Comparison of ENCODE assay signal across 26 cellular contexts in genomic region chr12:20268121-20268732, GRCh38.
DNase-seq lines count a peak whose midpoint lies in the region; ATAC-seq and TF ChIP-seq lines count a peak whose summit lies in the region.
"Had no signal": no experiment of that assay in that cellular context is flagged by ENCODE, and none has a peak within 500 bp of the region (broad histone marks: within the 10 kb centered on the region; RNA-seq: fewer than 3 reads in every experiment).

No MANE protein-coding gene starts in this region.

- no peaks in the 10 kb centered on the region for H3K36me3 Mint-ChIP-seq in activated T-cell treated with anti-CD3 and anti-CD28 coated beads, Interleukin-2, amount 50 U/mL, for 24 hours (ENCODE audit: low read depth)
- no peaks in the 10 kb centered on the region for H3K36me3 Mint-ChIP-seq in stimulated activated memory B cell treated with anti-CD40 and anti-IgM and Interleukin-4, amounts not matched to agents 10 μg/mL and 1 μg/mL and 100 μg/mL, for 72 hours
- H3K36me3 Mint-ChIP-seq: CD4-positive, CD25-positive, alpha-beta regulatory T cell; natural killer cell treated with Interleukin-12 subunit alpha and Interleukin-12 subunit beta and Interleukin-15 and Interleukin-18, amount 100 ng/mL, for 72 hours had no signal

- no peak overlapping the region for H2AFZ ChIP-seq in PC-3 (ENCODE audit: low read length)

- H3K9me3 ChIP-seq in PC-3 (ENCODE audit: low read length) (no peaks in the 10 kb centered on the region), adrenal gland (replicated peaks in 1 of 3) (no peaks in the 10 kb centered on the region), vagina (no peaks in the 10 kb centered on the region)
- H3K9me3 ChIP-seq: HAP-1, SJCRH30, tibial nerve had no signal

- no peaks in the 10 kb centered on the region for H3K36me3 ChIP-seq in PC-3 (ENCODE audit: low read depth, low read length)
- no peaks in the 10 kb centered on the region for H3K36me3 ChIP-seq in adrenal gland (replicated peaks in 1 of 2)
- H3K36me3 ChIP-seq in vagina, result no peaks in the 10 kb centered on the region
- H3K36me3 ChIP-seq: HAP-1, SJCRH30, tibial nerve had no signal

- H3K4me3 Mint-ChIP-seq in activated T-cell treated with anti-CD3 and anti-CD28 coated beads, Interleukin-2, amount 50 U/mL, for 24 hours, result no peak overlapping the region
- no peak overlapping the region for H3K4me3 Mint-ChIP-seq in stimulated activated memory B cell treated with anti-CD40 and anti-IgM and Interleukin-4, amounts not matched to agents 10 μg/mL and 1 μg/mL and 100 μg/mL, for 72 hours
- H3K4me3 Mint-ChIP-seq: activated CD4-positive, alpha-beta T cell treated with anti-CD3 and anti-CD28 coated beads, Interleukin-2, amount 10 ng/mL, durations not matched to agents 7 days and 5 days; CD4-positive, CD25-positive, alpha-beta regulatory T cell; central memory CD8-positive, alpha-beta T cell; natural killer cell treated with Interleukin-12 subunit alpha and Interleukin-12 subunit beta and Interleukin-15 and Interleukin-18, amount 100 ng/mL, for 72 hours; T-helper 17 cell had no signal

- 82 to 87% (median 83%) methylated on average over 6 of the region's 6 CpGs for WGBS in adrenal gland, 4 donors

- no peaks in the 10 kb centered on the region for H3F3A ChIP-seq in PC-3 (ENCODE audit: low read length, unreplicated experiment)

- TF ChIP-seq CTCF in PC-3 (conservative IDR thresholded peaks at IDR 0.05; ENCODE audit: low read depth, low read length), result no peak
- TF ChIP-seq CTCF in fibroblast of the aortic adventitia (IDR thresholded peaks at IDR 0.05; ENCODE audit: insufficient read depth, low read length), result no peak
- no peak for TF ChIP-seq CTCF in adrenal gland (IDR thresholded peaks at IDR 0.05)
- no peak for TF ChIP-seq CTCF in vagina (IDR thresholded peaks at IDR 0.05)

- H3K27ac ChIP-seq in PC-3 (ENCODE audit: low read length) (no peak overlapping the region), adrenal gland (no peak overlapping the region), vagina (no peak overlapping the region)
- H3K27ac ChIP-seq: SJCRH30, tibial nerve had no signal

- CTCF ChIA-PET in PC-3 (lab: Charles Lee), result no interaction called here

- H3K4me1 ChIP-seq in PC-3 (ENCODE audit: insufficient read depth, low read length) (no peaks in the 10 kb centered on the region), adrenal gland (replicated peaks in 1 of 2) (no peaks in the 10 kb centered on the region), vagina (no peaks in the 10 kb centered on the region)
- H3K4me1 ChIP-seq: HAP-1, tibial nerve had no signal

- ATAC-seq in PC-3, result no peak
- ATAC-seq in stimulated activated memory B cell treated with anti-CD40 and anti-IgM and Interleukin-4, amounts not matched to agents 10 μg/mL and 1 μg/mL and 100 μg/mL, for 72 hours, result no peak
- ATAC-seq: left colon; natural killer cell treated with Interleukin-12 subunit alpha and Interleukin-12 subunit beta and Interleukin-15 and Interleukin-18, amount 100 ng/mL, for 72 hours; Panc1; stimulated activated naive CD8-positive, alpha-beta T cell treated with anti-CD3 and anti-CD28 coated beads, Interleukin-15, Interleukin-2, amounts not matched to agents 100 U/mL and 50 U/mL, for 24 hours; T-helper 17 cell had no signal

- H3K27me3 ChIP-seq in PC-3 (ENCODE audit: low read length) (no peaks in the 10 kb centered on the region), adrenal gland (no peaks in the 10 kb centered on the region), vagina (no peaks in the 10 kb centered on the region)
- H3K27me3 ChIP-seq: SJCRH30, tibial nerve had no signal

- no peak overlapping the region for H3K9ac ChIP-seq in PC-3 (ENCODE audit: low read length)

- H4K20me1 ChIP-seq in PC-3 (ENCODE audit: low read length), result no peaks in the 10 kb centered on the region

- no peaks in the 10 kb centered on the region for H3K9me2 ChIP-seq in PC-3 (replicated peaks; ENCODE audit: low read length)

- H3K27me3 Mint-ChIP-seq in activated T-cell treated with anti-CD3 and anti-CD28 coated beads, Interleukin-2, amount 50 U/mL, for 24 hours, result no peaks in the 10 kb centered on the region
- no peaks in the 10 kb centered on the region for H3K27me3 Mint-ChIP-seq in stimulated activated memory B cell treated with anti-CD40 and anti-IgM and Interleukin-4, amounts not matched to agents 10 μg/mL and 1 μg/mL and 100 μg/mL, for 72 hours
- H3K27me3 Mint-ChIP-seq: activated CD4-positive, alpha-beta T cell treated with anti-CD3 and anti-CD28 coated beads, Interleukin-2, amount 10 ng/mL, durations not matched to agents 7 days and 5 days; CD4-positive, CD25-positive, alpha-beta regulatory T cell; central memory CD8-positive, alpha-beta T cell; natural killer cell treated with Interleukin-12 subunit alpha and Interleukin-12 subunit beta and Interleukin-15 and Interleukin-18, amount 100 ng/mL, for 72 hours; T-helper 17 cell had no signal

- H3K4me3 ChIP-seq in PC-3 (ENCODE audit: low read length), result no peak overlapping the region
- H3K4me3 ChIP-seq in fibroblast of the aortic adventitia (ENCODE audit: low read depth, low read length), result no peak overlapping the region
- H3K4me3 ChIP-seq in adrenal gland, result no peak overlapping the region
- H3K4me3 ChIP-seq in vagina, result no peak overlapping the region
- H3K4me3 ChIP-seq: HAP-1, SJCRH30, tibial nerve had no signal

- in situ Hi-C loops in Caki2 (cut with HindIII; ENCODE audit: low pct_unique_long_range_greater_than_20kb, low sequenced_read_pairs), result no loop called here

- no peaks in the 10 kb centered on the region for H3K4me1 Mint-ChIP-seq in activated T-cell treated with anti-CD3 and anti-CD28 coated beads, Interleukin-2, amount 50 U/mL, for 24 hours (ENCODE audit: low read depth)
- H3K4me1 Mint-ChIP-seq in stimulated activated memory B cell treated with anti-CD40 and anti-IgM and Interleukin-4, amounts not matched to agents 10 μg/mL and 1 μg/mL and 100 μg/mL, for 72 hours, result no peaks in the 10 kb centered on the region
- H3K4me1 Mint-ChIP-seq: activated CD4-positive, alpha-beta T cell treated with anti-CD3 and anti-CD28 coated beads, Interleukin-2, amount 10 ng/mL, durations not matched to agents 7 days and 5 days; CD4-positive, CD25-positive, alpha-beta regulatory T cell; central memory CD8-positive, alpha-beta T cell; T-helper 17 cell had no signal

- DNase-seq in Caki2 (ENCODE audit: low read depth) (peak; percentile 6), HT1080 (ENCODE audit: low read depth) (peak; percentile 20), PC-3 (peak; percentile 41), fibroblast of the aortic adventitia (ENCODE audit: low read depth) (peak; percentile 18), adrenal gland (no peak), vagina (ENCODE audit: extremely low spot score in 2 of 2) (no peak)
- no peak for DNase-seq in activated T-cell treated with anti-CD3 and anti-CD28 coated beads, Interleukin-2, amount 50 U/mL, for 24 hours
- DNase-seq: activated CD4-positive, alpha-beta T cell treated with anti-CD3 and anti-CD28 coated beads, Interleukin-2, amount 10 ng/mL, durations not matched to agents 7 days and 5 days; CD4-positive, CD25-positive, alpha-beta regulatory T cell; DMS153; left colon; midbrain; NCI-H1694 treated with DMSO at 0.1 percent for 48 hours; NCI-H2227 treated with DMSO at 0.1 percent for 48 hours; NCI-H82; SJCRH30; stimulated activated CD4-positive, alpha-beta T cell treated with anti-CD3 and anti-CD28 coated beads, Interleukin-2, amount 100 ng/mL, for 48 hours; stimulated activated naive CD8-positive, alpha-beta T cell treated with anti-CD3 and anti-CD28 coated beads, Interleukin-15, Interleukin-2, amounts not matched to agents 100 U/mL and 50 U/mL, for 24 hours; T-helper 17 cell had no signal

- H3K4me2 ChIP-seq in PC-3 (ENCODE audit: low read length), result no peak overlapping the region

- no peak overlapping the region for H3K27ac Mint-ChIP-seq in activated T-cell treated with anti-CD3 and anti-CD28 coated beads, Interleukin-2, amount 50 U/mL, for 24 hours
- H3K27ac Mint-ChIP-seq in stimulated activated memory B cell treated with anti-CD40 and anti-IgM and Interleukin-4, amounts not matched to agents 10 μg/mL and 1 μg/mL and 100 μg/mL, for 72 hours, result no peak overlapping the region
- H3K27ac Mint-ChIP-seq: activated CD4-positive, alpha-beta T cell treated with anti-CD3 and anti-CD28 coated beads, Interleukin-2, amount 10 ng/mL, durations not matched to agents 7 days and 5 days; activated T-helper 2 cell treated with anti-CD3 and anti-CD28 coated beads, Interferon-gamma antibody, Interleukin-2, Interleukin-4, amounts not matched to agents 10 μg/mL and 5 μg/mL and 100 μg/mL, durations not matched to agents 14 hours and 24 hours and 36 hours; CD4-positive, CD25-positive, alpha-beta regulatory T cell; natural killer cell treated with Interleukin-12 subunit alpha and Interleukin-12 subunit beta and Interleukin-15 and Interleukin-18, amount 100 ng/mL, for 72 hours; T-helper 17 cell had no signal

- POLR2A ChIA-PET in PC-3 (lab: Charles Lee; ENCODE audit: unreplicated experiment), result no interaction called here

- no peak for TF ChIP-seq POLR2A in adrenal gland (IDR thresholded peaks at IDR 0.05)
- TF ChIP-seq POLR2A in vagina (IDR thresholded peaks at IDR 0.05), result no peak

- no TSS peak for BruUV-seq in PC-3 (replicated peaks; lab: Mats Ljungman, UMichigan)

- no peaks in the 10 kb centered on the region for H3K9me3 Mint-ChIP-seq in activated T-cell treated with anti-CD3 and anti-CD28 coated beads, Interleukin-2, amount 50 U/mL, for 24 hours
- H3K9me3 Mint-ChIP-seq in stimulated activated memory B cell treated with anti-CD40 and anti-IgM and Interleukin-4, amounts not matched to agents 10 μg/mL and 1 μg/mL and 100 μg/mL, for 72 hours, result peaks cover 8% of the 10 kb centered on the region
- H3K9me3 Mint-ChIP-seq: activated CD4-positive, alpha-beta T cell treated with anti-CD3 and anti-CD28 coated beads, Interleukin-2, amount 10 ng/mL, durations not matched to agents 7 days and 5 days; activated T-helper 2 cell treated with anti-CD3 and anti-CD28 coated beads, Interferon-gamma antibody, Interleukin-2, Interleukin-4, amounts not matched to agents 10 μg/mL and 5 μg/mL and 100 μg/mL, durations not matched to agents 14 hours and 24 hours and 36 hours had no signal

- intact Hi-C loops in PC-3 (cut with micrococcal nuclease), result no loop called here
- intact Hi-C loops in adrenal gland (cut with DNase I), result no loop called here
- intact Hi-C loops in vagina (cut with DNase I), result no loop called here

- H3K79me2 ChIP-seq in PC-3 (ENCODE audit: low read length), result no peaks in the 10 kb centered on the region

Comparison
In these comparisons a context has a peak if more than half of its experiments do, and no peak if none do; other contexts are left out.
1. DNase-seq: peak in Caki2 (single experiment), HT1080 (single experiment), PC-3 (single experiment) and fibroblast of the aortic adventitia (single experiment); none in adrenal gland (0 of 7), activated T-cell treated with anti-CD3 and anti-CD28 coated beads, Interleukin-2, amount 50 U/mL, for 24 hours (single experiment) and vagina (0 of 2).